Comparison of ENCODE assay signal across 14 cellular contexts in the genomic region with DNA sequence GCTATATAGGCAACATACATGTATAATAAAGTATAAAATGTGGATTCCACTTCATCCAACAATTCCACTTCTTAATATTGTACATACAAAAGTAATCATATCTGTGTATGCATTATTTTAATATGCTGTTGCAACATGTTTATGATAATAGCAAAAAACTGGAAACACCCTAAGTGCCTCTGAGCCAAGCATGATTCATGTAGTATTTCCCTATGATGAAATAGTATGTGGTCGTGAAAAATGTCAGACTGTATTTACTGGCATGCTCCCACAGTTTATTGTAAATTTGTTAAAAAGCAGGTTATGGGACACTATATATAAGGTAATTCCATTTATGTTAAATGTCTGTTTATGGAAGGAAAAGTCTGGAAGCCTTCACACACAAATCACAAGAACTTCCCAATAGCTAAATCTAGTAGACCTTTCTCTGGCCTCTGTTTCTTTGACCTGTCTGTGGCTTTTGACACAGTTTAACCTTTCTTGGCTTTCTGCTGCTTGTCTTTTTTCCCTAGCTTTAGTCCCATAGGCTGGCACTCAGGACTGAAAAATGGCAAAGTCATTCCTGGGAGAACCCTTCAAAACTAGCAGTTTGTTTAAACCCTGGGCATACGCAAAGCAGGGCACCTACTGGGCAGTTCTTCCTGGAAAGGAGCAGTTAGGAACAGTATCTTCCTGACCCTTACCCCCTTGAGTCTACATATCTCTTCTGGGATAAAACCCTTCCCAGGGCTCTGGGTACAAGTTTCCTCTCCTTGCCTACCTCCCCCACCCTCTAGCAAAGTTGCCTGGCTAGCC.
DNase-seq lines count a peak whose midpoint lies in the region; ATAC-seq and TF ChIP-seq lines count a peak whose summit lies in the region.
"Had no signal": no experiment of that assay in that cellular context is flagged by ENCODE, and none has a peak within 500 bp of the region (broad histone marks: within the 10 kb centered on the region; RNA-seq: fewer than 3 reads in every experiment).

No MANE protein-coding gene starts in this region.

- H3K9ac ChIP-seq in mammary epithelial cell (ENCODE audit: insufficient read depth, low read length): no peak overlapping the region

- WGBS in mammary epithelial cell (ENCODE audit: low coverage, missing lambda C conversion rate): 0% methylated on average over 2 of the region's 2 CpGs

- peaks cover 3% of the 10 kb centered on the region for H3K9me3 ChIP-seq in mammary epithelial cell (replicated peaks; ENCODE audit: insufficient read depth, low read length)
- H3K9me3 ChIP-seq: spleen had no signal

- no peaks in the 10 kb centered on the region for H3K27me3 Mint-ChIP-seq in natural killer cell treated with Interleukin-12 subunit alpha and Interleukin-12 subunit beta and Interleukin-15 and Interleukin-18, amount 100 ng/mL, for 72 hours
- H3K27me3 Mint-ChIP-seq in natural killer cell (ENCODE audit: low read depth in 2 of 2): no peaks in the 10 kb centered on the region
- peaks cover 1% of the 10 kb centered on the region for H3K27me3 Mint-ChIP-seq in glutamatergic neuron (ENCODE audit: unreplicated experiment)
- H3K27me3 Mint-ChIP-seq: CD4-positive, alpha-beta T cell; stimulated activated memory B cell treated with anti-CD40 and anti-IgM and Interleukin-4, amounts not matched to agents 10 μg/mL and 1 μg/mL and 100 μg/mL, for 72 hours had no signal

- intact Hi-C loops in natural killer cell (cut with micrococcal nuclease) (no loop called here), mammary epithelial cell (cut with micrococcal nuclease) (no loop called here)

- H3K4me3 Mint-ChIP-seq in natural killer cell treated with Interleukin-12 subunit alpha and Interleukin-12 subunit beta and Interleukin-15 and Interleukin-18, amount 100 ng/mL, for 72 hours: peak overlapping the region; percentile 11
- no peak overlapping the region for H3K4me3 Mint-ChIP-seq in natural killer cell
- no peak overlapping the region for H3K4me3 Mint-ChIP-seq in glutamatergic neuron (ENCODE audit: unreplicated experiment)
- H3K4me3 Mint-ChIP-seq: CD4-positive, alpha-beta T cell; stimulated activated memory B cell treated with anti-CD40 and anti-IgM and Interleukin-4, amounts not matched to agents 10 μg/mL and 1 μg/mL and 100 μg/mL, for 72 hours had no signal

- H3K4me1 ChIP-seq in mammary epithelial cell (ENCODE audit: insufficient read depth, low read length): peaks cover 20% of the 10 kb centered on the region

- no peak for TF ChIP-seq CTCF in natural killer cell (IDR thresholded peaks at IDR 0.05)
- TF ChIP-seq CTCF in mammary epithelial cell (conservative IDR thresholded peaks at IDR 0.05 in 1 of 2, IDR thresholded peaks at IDR 0.05 in 1 of 2; ENCODE audit: extremely low read depth in 1 of 2, insufficient read depth in 1 of 2, low read depth in 1 of 2, low read length in 2 of 2): no peak
- TF ChIP-seq CTCF in glutamatergic neuron (IDR thresholded peaks at IDR 0.05; ENCODE audit: partially characterized antibody, unreplicated experiment): no peak

- H3K9me3 Mint-ChIP-seq in natural killer cell treated with Interleukin-12 subunit alpha and Interleukin-12 subunit beta and Interleukin-15 and Interleukin-18, amount 100 ng/mL, for 72 hours: no peaks in the 10 kb centered on the region
- no peaks in the 10 kb centered on the region for H3K9me3 Mint-ChIP-seq in natural killer cell
- no peaks in the 10 kb centered on the region for H3K9me3 Mint-ChIP-seq in glutamatergic neuron (ENCODE audit: unreplicated experiment)
- H3K9me3 Mint-ChIP-seq: CD4-positive, alpha-beta T cell; stimulated activated memory B cell treated with anti-CD40 and anti-IgM and Interleukin-4, amounts not matched to agents 10 μg/mL and 1 μg/mL and 100 μg/mL, for 72 hours had no signal

- peak overlapping the region; percentile 5 for H3K27ac ChIP-seq in mammary epithelial cell (ENCODE audit: insufficient read depth, low read depth, low read length)

- DNase-seq in natural killer cell treated with Interleukin-12 subunit alpha and Interleukin-12 subunit beta and Interleukin-15 and Interleukin-18, amount 100 ng/mL, for 72 hours (ENCODE audit: low spot score): no peak
- DNase-seq in natural killer cell (no peak), mammary epithelial cell (peak; percentile 79), kidney tubule cell (ENCODE audit: low spot score) (peak; percentile 24), HK-2 (ENCODE audit: unreplicated experiment) (no peak), glutamatergic neuron (no peak)
- DNase-seq: activated naive CD4-positive, alpha-beta T cell treated with anti-CD3 and anti-CD28 coated beads, Interleukin-2, amount 50 U/mL, for 16 hours; CD4-positive, alpha-beta T cell; Kasumi-1; NCI-H748 treated with DMSO at 0.1 percent for 48 hours; spleen had no signal

- dilution Hi-C loops in mammary epithelial cell (cut with HindIII; ENCODE audit: low sequenced_read_pairs): no loop called here

- CTCF ChIA-PET in mammary epithelial cell (lab: Charles Lee; ENCODE audit: low non-redundant PET): no interaction called here

- H3K4me1 Mint-ChIP-seq in natural killer cell treated with Interleukin-12 subunit alpha and Interleukin-12 subunit beta and Interleukin-15 and Interleukin-18, amount 100 ng/mL, for 72 hours (ENCODE audit: low read depth in 2 of 2): peaks cover 28 to 47% of the 10 kb centered on the region in 2 donors
- H3K4me1 Mint-ChIP-seq in natural killer cell: peaks cover 0 to 15% of the 10 kb centered on the region in 2 donors
- no peaks in the 10 kb centered on the region for H3K4me1 Mint-ChIP-seq in glutamatergic neuron (ENCODE audit: low read depth, unreplicated experiment)
- H3K4me1 Mint-ChIP-seq: stimulated activated memory B cell treated with anti-CD40 and anti-IgM and Interleukin-4, amounts not matched to agents 10 μg/mL and 1 μg/mL and 100 μg/mL, for 72 hours had no signal

- no peak overlapping the region for H3K4me2 ChIP-seq in mammary epithelial cell (ENCODE audit: insufficient read depth, low read depth, low read length)

- in situ Hi-C loops in mammary epithelial cell (cut with MboI; ENCODE audit: low sequenced_read_pairs in 2 of 2): no loop called here

- H3K27me3 ChIP-seq in mammary epithelial cell (ENCODE audit: insufficient read depth, low read length): no peaks in the 10 kb centered on the region
- H3K27me3 ChIP-seq: spleen had no signal

- no peak overlapping the region for H3K4me3 ChIP-seq in mammary epithelial cell (replicated peaks in 1 of 3; ENCODE audit: insufficient read depth in 1 of 3, low read depth in 2 of 3, low read length in 3 of 3)
- H3K4me3 ChIP-seq: spleen had no signal

- H3K27ac Mint-ChIP-seq in natural killer cell treated with Interleukin-12 subunit alpha and Interleukin-12 subunit beta and Interleukin-15 and Interleukin-18, amount 100 ng/mL, for 72 hours: peak overlapping the region; percentile 62 to 90
- H3K27ac Mint-ChIP-seq in natural killer cell (no peak overlapping the region), glutamatergic neuron (ENCODE audit: unreplicated experiment) (no peak overlapping the region)
- H3K27ac Mint-ChIP-seq: CD4-positive, alpha-beta T cell; stimulated activated memory B cell treated with anti-CD40 and anti-IgM and Interleukin-4, amounts not matched to agents 10 μg/mL and 1 μg/mL and 100 μg/mL, for 72 hours had no signal

- no peaks in the 10 kb centered on the region for H3K36me3 ChIP-seq in mammary epithelial cell (ENCODE audit: insufficient read depth, low read length)
- H3K36me3 ChIP-seq: spleen had no signal

- H3K79me2 ChIP-seq in mammary epithelial cell (ENCODE audit: insufficient read depth, low read length): no peaks in the 10 kb centered on the region

- no peak overlapping the region for H2AFZ ChIP-seq in mammary epithelial cell (ENCODE audit: low read depth, low read length)

- ATAC-seq in natural killer cell treated with Interleukin-12 subunit alpha and Interleukin-12 subunit beta and Interleukin-15 and Interleukin-18, amount 100 ng/mL, for 72 hours: peak; percentile 36 to 76
- ATAC-seq in natural killer cell: no peak
- ATAC-seq in HG03039 (IDR thresholded peaks at IDR 0.05; ENCODE audit: unreplicated experiment): no peak
- no peak for ATAC-seq in GM19467 (IDR thresholded peaks at IDR 0.05; ENCODE audit: unreplicated experiment)
- ATAC-seq: stimulated activated memory B cell treated with anti-CD40 and anti-IgM and Interleukin-4, amounts not matched to agents 10 μg/mL and 1 μg/mL and 100 μg/mL, for 72 hours had no signal

- H3K36me3 Mint-ChIP-seq in natural killer cell treated with Interleukin-12 subunit alpha and Interleukin-12 subunit beta and Interleukin-15 and Interleukin-18, amount 100 ng/mL, for 72 hours: no peaks in the 10 kb centered on the region
- H3K36me3 Mint-ChIP-seq in natural killer cell (no peaks in the 10 kb centered on the region), glutamatergic neuron (ENCODE audit: unreplicated experiment) (no peaks in the 10 kb centered on the region)

- no peaks in the 10 kb centered on the region for H4K20me1 ChIP-seq in mammary epithelial cell (ENCODE audit: insufficient read depth, low read length)

- BruUV-seq in mammary epithelial cell (replicated peaks; lab: Mats Ljungman, UMichigan): no TSS peak

Comparison
In these comparisons a context has a peak if more than half of its experiments do, and no peak if none do; other contexts are left out.
1. ATAC-seq: peak in natural killer cell treated with Interleukin-12 subunit alpha and Interleukin-12 subunit beta and Interleukin-15 and Interleukin-18, amount 100 ng/mL, for 72 hours (2 of 2); none in natural killer cell (0 of 3), HG03039 (single experiment) and GM19467 (single experiment).
2. H3K27ac Mint-ChIP-seq: peak in natural killer cell treated with Interleukin-12 subunit alpha and Interleukin-12 subunit beta and Interleukin-15 and Interleukin-18, amount 100 ng/mL, for 72 hours (2 of 2); none in natural killer cell (0 of 2) and glutamatergic neuron (single experiment).
3. DNase-seq: peak in mammary epithelial cell (single experiment) and kidney tubule cell (single experiment); none in natural killer cell treated with Interleukin-12 subunit alpha and Interleukin-12 subunit beta and Interleukin-15 and Interleukin-18, amount 100 ng/mL, for 72 hours (single experiment), natural killer cell (single experiment), HK-2 (single experiment) and glutamatergic neuron (single experiment).